ENCODE assay signal across 9 cellular contexts in genomic region chr11:67464411-67465189, GRCh38. TPM values are rescaled to one million over a fixed set of nuclear protein-coding genes. Genes with fewer than 3 reads are reported as not detected.
A peak's percentile ranks its signal among the peaks of the same experiment; 100 is the strongest.
DNase-seq lines count a peak whose midpoint lies in the region; ATAC-seq and TF ChIP-seq lines count a peak whose summit lies in the region.
"Had no signal": no experiment of that assay in that cellular context is flagged by ENCODE, and none has a peak within 500 bp of the region (broad histone marks: within the 10 kb centered on the region; RNA-seq: fewer than 3 reads in every experiment).

No MANE protein-coding gene starts in this region.

- peak overlapping the region; percentile 91 to 96 (median 93) for H3K27ac Mint-ChIP-seq in CD4-positive, CD25-positive, alpha-beta regulatory T cell

- peak overlapping the region; percentile 92 for H3K27ac ChIP-seq in CD4-positive, CD25-positive, alpha-beta regulatory T cell (ENCODE audit: insufficient read depth, low read length, poor library complexity, severe bottlenecking)
- peak overlapping the region; percentile 50 for H3K27ac ChIP-seq in KMS-11
- peak overlapping the region; percentile 76 for H3K27ac ChIP-seq in RWPE2 (ENCODE audit: poor library complexity, severe bottlenecking)
- peak overlapping the region; percentile 68 to 95 (median 91) for H3K27ac ChIP-seq in gastroesophageal sphincter
- peak overlapping the region; percentile 83 for H3K27ac ChIP-seq in subcutaneous abdominal adipose tissue (ENCODE audit: low read depth, low read length)

- H3K4me1 ChIP-seq in CD4-positive, CD25-positive, alpha-beta regulatory T cell (ENCODE audit: control insufficient read depth, insufficient read depth, low read length, poor library complexity, severe bottlenecking), result peaks cover 48% of the 10 kb centered on the region
- H3K4me1 ChIP-seq in KMS-11 (ENCODE audit: low read depth, poor library complexity, severe bottlenecking) (peaks cover 17% of the 10 kb centered on the region), RWPE2 (ENCODE audit: insufficient read depth, poor library complexity, severe bottlenecking) (peaks cover 10% of the 10 kb centered on the region), gastroesophageal sphincter (peaks cover 0 to 55% (median 19%) of the 10 kb centered on the region in 3 donors), subcutaneous abdominal adipose tissue (ENCODE audit: control insufficient read depth in 5 of 5, insufficient read depth in 5 of 5, low read length in 5 of 5) (peaks cover 5 to 44% (median 35%) of the 10 kb centered on the region in 5 donors)

- H3K9ac ChIP-seq in KMS-11 (peak overlapping the region; percentile 74; the same call in 1 of the 2 replicates), subcutaneous abdominal adipose tissue (ENCODE audit: low read length in 5 of 5) (peak overlapping the region; percentile 13 to 65 (median 59))

- H2AFZ ChIP-seq in KMS-11 (ENCODE audit: low read depth), result peak overlapping the region; percentile 71

- no peaks in the 10 kb centered on the region for H3K79me2 ChIP-seq in KMS-11 (ENCODE audit: insufficient read depth, low read depth)

- peaks cover 0 to 2% (median 0%) of the 10 kb centered on the region in 7 donors for H3K9me3 Mint-ChIP-seq in CD4-positive, CD25-positive, alpha-beta regulatory T cell

- peak; percentile 80 to 82 for ATAC-seq in CD4-positive, CD25-positive, alpha-beta regulatory T cell (ENCODE audit: low read depth in 2 of 2)
- ATAC-seq in GM21423 (IDR thresholded peaks at IDR 0.05; ENCODE audit: unreplicated experiment) (peak; percentile 54), RWPE2 (ENCODE audit: low read depth) (peak; percentile 73), gastroesophageal sphincter (peak; percentile 63)

- TF ChIP-seq POLR2A in gastroesophageal sphincter (IDR thresholded peaks at IDR 0.05), result no peak

- no peaks in the 10 kb centered on the region for H3K36me3 Mint-ChIP-seq in CD4-positive, CD25-positive, alpha-beta regulatory T cell

- DNase-seq in CD4-positive, CD25-positive, alpha-beta regulatory T cell, result peak; percentile 91 to 94 (median 93)
- peak; percentile 95 for DNase-seq in RWPE2 (ENCODE audit: low spot score)
- DNase-seq in activated gamma-delta T cell treated with anti-CD3 and anti-CD28 coated beads, Interleukin-2, amount 50 U/mL, for 16 hours (ENCODE audit: low read depth), result peak; percentile 90
- peak; percentile 17 for DNase-seq in non-pigmented ciliary epithelial cell (ENCODE audit: low read depth)

- TF ChIP-seq CTCF in KMS-11 (conservative IDR thresholded peaks at IDR 0.05; ENCODE audit: low read depth, low read length), result no peak
- no peak for TF ChIP-seq CTCF in RWPE2 (IDR thresholded peaks at IDR 0.05; ENCODE audit: poor library complexity, severe bottlenecking)
- TF ChIP-seq CTCF in gastroesophageal sphincter (IDR thresholded peaks at IDR 0.05), result peak in 1 of 4 experiments; percentile 13

- peak overlapping the region; percentile 77 for H3K4me3 ChIP-seq in CD4-positive, CD25-positive, alpha-beta regulatory T cell (ENCODE audit: low read depth, low read length)
- H3K4me3 ChIP-seq in KMS-11 (IDR thresholded peaks at IDR 0.05; ENCODE audit: insufficient read depth, low read depth, low read length), result no peak overlapping the region
- peak overlapping the region; percentile 51 for H3K4me3 ChIP-seq in RWPE2 (ENCODE audit: severe bottlenecking)
- peak overlapping the region; percentile 44 to 61 for H3K4me3 ChIP-seq in gastroesophageal sphincter
- H3K4me3 ChIP-seq in subcutaneous abdominal adipose tissue (ENCODE audit: low read depth in 1 of 5, low read length in 5 of 5), result peak overlapping the region in 4 of 5 donors; percentile 62 to 71 (median 65)

- H3K9me3 ChIP-seq in CD4-positive, CD25-positive, alpha-beta regulatory T cell (ENCODE audit: control insufficient read depth in 2 of 2, low read length in 2 of 2), result no peaks in the 10 kb centered on the region
- H3K9me3 ChIP-seq in RWPE2 (ENCODE audit: severe bottlenecking) (no peaks in the 10 kb centered on the region), gastroesophageal sphincter (no peaks in the 10 kb centered on the region), subcutaneous abdominal adipose tissue (ENCODE audit: control insufficient read depth in 5 of 5, low read length in 5 of 5) (no peaks in the 10 kb centered on the region)

- no peak for TF ChIP-seq EP300 in gastroesophageal sphincter (IDR thresholded peaks at IDR 0.05)

- no peaks in the 10 kb centered on the region for H3K36me3 ChIP-seq in CD4-positive, CD25-positive, alpha-beta regulatory T cell (ENCODE audit: control insufficient read depth, insufficient read depth, low read length)
- H3K36me3 ChIP-seq in KMS-11 (ENCODE audit: insufficient read depth) (no peaks in the 10 kb centered on the region), RWPE2 (ENCODE audit: low read depth) (no peaks in the 10 kb centered on the region), gastroesophageal sphincter (peaks cover 0 to 4% of the 10 kb centered on the region in 2 donors), subcutaneous abdominal adipose tissue (ENCODE audit: control insufficient read depth in 5 of 5, insufficient read depth in 5 of 5, low read length in 5 of 5) (no peaks in the 10 kb centered on the region)

- H3K4me2 ChIP-seq in KMS-11, result peak overlapping the region; percentile 71

- H4K20me1 ChIP-seq in KMS-11 (ENCODE audit: insufficient read depth), result no peaks in the 10 kb centered on the region

- H3K27me3 Mint-ChIP-seq in CD4-positive, CD25-positive, alpha-beta regulatory T cell, result peaks cover under 1% of the 10 kb centered on the region

- H3K27me3 ChIP-seq in CD4-positive, CD25-positive, alpha-beta regulatory T cell (ENCODE audit: control insufficient read depth, insufficient read depth, low read length), result no peaks in the 10 kb centered on the region
- H3K27me3 ChIP-seq in KMS-11 (ENCODE audit: insufficient read depth, low read depth) (no peaks in the 10 kb centered on the region; the same call in 1 of the 2 replicates), RWPE2 (ENCODE audit: insufficient read depth, poor library complexity, severe bottlenecking) (no peaks in the 10 kb centered on the region), gastroesophageal sphincter (no peaks in the 10 kb centered on the region), subcutaneous abdominal adipose tissue (ENCODE audit: control insufficient read depth in 5 of 5, insufficient read depth in 4 of 5, low read length in 5 of 5) (no peaks in the 10 kb centered on the region)

- H3K4me1 Mint-ChIP-seq in CD4-positive, CD25-positive, alpha-beta regulatory T cell, result peaks cover 5 to 55% (median 18%) of the 10 kb centered on the region in 4 donors

- WGBS in gastroesophageal sphincter (ENCODE audit: low coverage in 1 of 2), 2 donors, result 0% methylated on average over 5 of the region's 56 CpGs; no CpG with 5 or more reads in 1 of the 2 donors

- peak overlapping the region; percentile 87 to 97 (median 92) for H3K4me3 Mint-ChIP-seq in CD4-positive, CD25-positive, alpha-beta regulatory T cell

RNA-seq across cellular contexts. Expression of gene TMEM134, which starts 4.5 kb away (rescaled TPM):
- total RNA-seq in CD4-positive, CD25-positive, alpha-beta regulatory T cell, result 48.7 TPM
- 100 to 1,000 TPM; 148 to 228 (median 172) TPM for polyA plus RNA-seq in CD4-positive, CD25-positive, alpha-beta regulatory T cell
- total RNA-seq in gastroesophageal sphincter, result 10 to 100 TPM; 22.2 to 35.2 (median 32.5) TPM

RNA-seq across cellular contexts. Expression of gene CABP4, which starts 9.4 kb away (rescaled TPM):
- 13.2 TPM for total RNA-seq in CD4-positive, CD25-positive, alpha-beta regulatory T cell
- polyA plus RNA-seq in CD4-positive, CD25-positive, alpha-beta regulatory T cell, result 1 to 10 TPM in 1 of 4 donors, under 1 TPM in 3; 0.57 to 1.2 (median 0.92) TPM
- total RNA-seq in gastroesophageal sphincter, result 1 to 10 TPM in 1 of 4 donors, under 1 TPM in 3; 0.13 to 2.4 (median 0.77) TPM

RNA-seq across cellular contexts. Expression of gene GPR152, which starts 12.1 kb away (rescaled TPM):
- total RNA-seq in CD4-positive, CD25-positive, alpha-beta regulatory T cell, result not detected
- polyA plus RNA-seq in CD4-positive, CD25-positive, alpha-beta regulatory T cell, result under 1 TPM; 0.13 to 0.84 (median 0.35) TPM
- total RNA-seq in gastroesophageal sphincter, result not detected
- total RNA-seq: M059J had no signal

RNA-seq across cellular contexts. Expression of gene AIP, which starts 18.2 kb away (rescaled TPM):
- total RNA-seq in CD4-positive, CD25-positive, alpha-beta regulatory T cell, result 124 TPM
- 100 to 1,000 TPM; 200 to 234 (median 219) TPM for polyA plus RNA-seq in CD4-positive, CD25-positive, alpha-beta regulatory T cell
- total RNA-seq in gastroesophageal sphincter, result 10 to 100 TPM; 65.4 to 87.5 (median 78.1) TPM

RNA-seq across cellular contexts. Expression of gene CORO1B, which starts 21.3 kb away (rescaled TPM):
- 70.5 TPM for total RNA-seq in CD4-positive, CD25-positive, alpha-beta regulatory T cell
- polyA plus RNA-seq in CD4-positive, CD25-positive, alpha-beta regulatory T cell, result 100 to 1,000 TPM in 1 of 4 donors, 10 to 100 TPM in 3; 46.8 to 109 (median 72.8) TPM
- 10 to 100 TPM; 48.3 to 82.4 (median 67.6) TPM for total RNA-seq in gastroesophageal sphincter

Comparison
In these comparisons a context has a peak if more than half of its experiments do, and no peak if none do; other contexts are left out.
1. DNase-seq: peak in every context shown above with its lines; median percentile 95 in RWPE2; 93 in CD4-positive, CD25-positive, alpha-beta regulatory T cell; 90 in activated gamma-delta T cell treated with anti-CD3 and anti-CD28 coated beads, Interleukin-2, amount 50 U/mL, for 16 hours; 17 in non-pigmented ciliary epithelial cell.